ENCODE assay signal across 29 cellular contexts in the genomic region with DNA sequence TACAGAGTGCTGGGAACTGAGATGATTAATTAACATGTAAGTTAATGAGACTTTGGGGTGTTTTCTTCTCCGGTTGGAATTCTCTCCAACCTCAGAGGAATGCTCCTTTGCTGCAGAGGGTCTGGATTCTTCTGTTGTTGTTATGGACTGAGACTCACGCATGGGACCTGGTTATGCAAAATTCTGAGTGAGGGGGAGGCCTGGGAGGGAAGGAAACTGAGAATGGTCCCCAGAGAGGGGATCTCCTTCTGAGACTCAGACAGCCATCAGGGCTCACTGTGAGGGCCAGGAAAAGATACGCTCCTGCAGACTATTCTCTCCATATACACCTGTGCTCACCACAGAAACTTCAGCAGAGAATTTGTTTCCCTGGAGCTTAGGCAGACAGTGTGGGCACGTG. TPM values are rescaled to one million over a fixed set of nuclear protein-coding genes. Genes with fewer than 3 reads are reported as not detected.
"Had no signal": no experiment of that assay in that cellular context is flagged by ENCODE, and none has a peak within 500 bp of the region (broad histone marks: within the 10 kb centered on the region; RNA-seq: fewer than 3 reads in every experiment).

No MANE protein-coding gene starts in this region.

- H3K4me3 ChIP-seq: breast epithelium, esophagus muscularis mucosa, heart right ventricle, left ventricle myocardium inferior, pancreas, prostate gland, sigmoid colon, suprapubic skin, tibial artery had no signal

- H3K27me3 ChIP-seq: breast epithelium, esophagus muscularis mucosa, foreskin keratinocyte, heart right ventricle, pancreas, sigmoid colon, suprapubic skin, tibial artery had no signal

- FAIRE-seq: islet of Langerhans, pancreas, small intestine, urothelium cell line had no signal

- H3K4me1 ChIP-seq: breast epithelium, foreskin keratinocyte, heart right ventricle, left ventricle myocardium inferior, pancreas, prostate gland, suprapubic skin had no signal

- DNase-seq: activated CD4-positive, alpha-beta T cell treated with anti-CD3 and anti-CD28 coated beads for 48 hours; activated CD4-positive, alpha-beta T cell treated with anti-CD3 and anti-CD28 coated beads, Interleukin-2, amount 50 U/mL, for 48 hours; activated CD8-positive, alpha-beta memory T cell treated with anti-CD3 and anti-CD28 coated beads for 24 hours; activated gamma-delta T cell; activated naive CD4-positive, alpha-beta T cell treated with anti-CD3 and anti-CD28 coated beads, Interleukin-2, amount 50 U/mL, for 16 hours; activated naive CD8-positive, alpha-beta T cell treated with anti-CD3 and anti-CD28 coated beads, Interleukin-2, amount 50 U/mL, for 24 hours; amygdala; central memory CD4-positive, alpha-beta T cell; foreskin keratinocyte; heart right ventricle; left ventricle myocardium inferior; naive thymus-derived CD8-positive, alpha-beta T cell; nucleus accumbens; pancreas; sigmoid colon; small intestine; stimulated activated naive CD4-positive, alpha-beta T cell; tibial artery had no signal

- ATAC-seq: activated naive CD8-positive, alpha-beta T cell treated with anti-CD3 and anti-CD28 coated beads, Interleukin-2, amount 50 U/mL, for 24 hours; foreskin keratinocyte; heart right ventricle; naive thymus-derived CD8-positive, alpha-beta T cell; pancreas had no signal

- H3K9me3 ChIP-seq: breast epithelium, esophagus muscularis mucosa, heart right ventricle, left ventricle myocardium inferior, pancreas, prostate gland, sigmoid colon, suprapubic skin, tibial artery had no signal

- H3K27ac ChIP-seq: breast epithelium, esophagus muscularis mucosa, foreskin keratinocyte, heart right ventricle, left ventricle myocardium inferior, pancreas, prostate gland, suprapubic skin, tibial artery had no signal

- H3K36me3 ChIP-seq: breast epithelium, prostate gland had no signal

RNA-seq across cellular contexts. Expression of a gene that starts 56.3 kb away (rescaled TPM):
- total RNA-seq: breast epithelium; esophagus muscularis mucosa; foreskin keratinocyte; glomerular endothelial cell; heart right ventricle; left ventricle myocardium inferior; lung microvascular endothelial cell; mesenteric fat pad; naive thymus-derived CD8-positive, alpha-beta T cell; neural crest cell; pancreas; prostate gland; sigmoid colon; T-helper 1 cell treated with Interleukin-12 subunit alpha and Interleukin-12 subunit beta and Interleukin-4 antibody, amounts not matched to agents 30 ng/mL and 1 ng/mL, for 36 hours had no signal
- polyA plus RNA-seq: foreskin keratinocyte, heart right ventricle, pancreas had no signal
